1 cellular context compared by ENCODE assay signal in the genomic region with DNA sequence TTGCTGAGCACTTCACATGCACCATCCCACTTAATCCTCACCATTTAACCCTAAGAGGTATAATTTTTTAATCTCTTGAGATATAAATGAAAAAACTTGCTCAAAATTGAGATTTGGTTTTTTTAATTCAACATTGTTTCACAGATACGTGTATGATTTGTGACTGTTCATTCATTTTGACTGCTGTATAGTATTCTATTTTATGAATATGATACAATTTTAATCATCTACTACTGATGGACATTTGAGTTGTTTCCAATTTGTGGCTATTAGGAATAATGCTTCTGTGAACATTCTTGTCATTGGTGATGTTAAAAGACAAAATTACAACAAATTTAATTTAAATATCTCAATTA.
TF ChIP-seq lines count a peak whose summit lies in the region.

No MANE protein-coding gene starts in this region.

TF ChIP-seq in WTC11, 78 proteins besides CTCF, POLR2A, EP300 and RAD21 (continued from another document):
- TF ChIP-seq, protein P1, sequence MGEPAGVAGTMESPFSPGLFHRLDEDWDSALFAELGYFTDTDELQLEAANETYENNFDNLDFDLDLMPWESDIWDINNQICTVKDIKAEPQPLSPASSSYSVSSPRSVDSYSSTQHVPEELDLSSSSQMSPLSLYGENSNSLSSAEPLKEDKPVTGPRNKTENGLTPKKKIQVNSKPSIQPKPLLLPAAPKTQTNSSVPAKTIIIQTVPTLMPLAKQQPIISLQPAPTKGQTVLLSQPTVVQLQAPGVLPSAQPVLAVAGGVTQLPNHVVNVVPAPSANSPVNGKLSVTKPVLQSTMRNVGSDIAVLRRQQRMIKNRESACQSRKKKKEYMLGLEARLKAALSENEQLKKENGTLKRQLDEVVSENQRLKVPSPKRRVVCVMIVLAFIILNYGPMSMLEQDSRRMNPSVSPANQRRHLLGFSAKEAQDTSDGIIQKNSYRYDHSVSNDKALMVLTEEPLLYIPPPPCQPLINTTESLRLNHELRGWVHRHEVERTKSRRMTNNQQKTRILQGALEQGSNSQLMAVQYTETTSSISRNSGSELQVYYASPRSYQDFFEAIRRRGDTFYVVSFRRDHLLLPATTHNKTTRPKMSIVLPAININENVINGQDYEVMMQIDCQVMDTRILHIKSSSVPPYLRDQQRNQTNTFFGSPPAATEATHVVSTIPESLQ (CRISPR knock-in tag; IDR thresholded peaks at IDR 0.05): no peak
- no peak for TF ChIP-seq NFE2L1 (CRISPR knock-in tag; IDR thresholded peaks at IDR 0.05)
- TF ChIP-seq, protein P2, sequence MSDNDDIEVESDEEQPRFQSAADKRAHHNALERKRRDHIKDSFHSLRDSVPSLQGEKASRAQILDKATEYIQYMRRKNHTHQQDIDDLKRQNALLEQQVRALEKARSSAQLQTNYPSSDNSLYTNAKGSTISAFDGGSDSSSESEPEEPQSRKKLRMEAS (CRISPR knock-in tag; IDR thresholded peaks at IDR 0.05): no peak
- TF ChIP-seq ZNF396 (CRISPR knock-in tag; IDR thresholded peaks at IDR 0.05; ENCODE audit: borderline replicate concordance): no peak
- TF ChIP-seq, protein P3, sequence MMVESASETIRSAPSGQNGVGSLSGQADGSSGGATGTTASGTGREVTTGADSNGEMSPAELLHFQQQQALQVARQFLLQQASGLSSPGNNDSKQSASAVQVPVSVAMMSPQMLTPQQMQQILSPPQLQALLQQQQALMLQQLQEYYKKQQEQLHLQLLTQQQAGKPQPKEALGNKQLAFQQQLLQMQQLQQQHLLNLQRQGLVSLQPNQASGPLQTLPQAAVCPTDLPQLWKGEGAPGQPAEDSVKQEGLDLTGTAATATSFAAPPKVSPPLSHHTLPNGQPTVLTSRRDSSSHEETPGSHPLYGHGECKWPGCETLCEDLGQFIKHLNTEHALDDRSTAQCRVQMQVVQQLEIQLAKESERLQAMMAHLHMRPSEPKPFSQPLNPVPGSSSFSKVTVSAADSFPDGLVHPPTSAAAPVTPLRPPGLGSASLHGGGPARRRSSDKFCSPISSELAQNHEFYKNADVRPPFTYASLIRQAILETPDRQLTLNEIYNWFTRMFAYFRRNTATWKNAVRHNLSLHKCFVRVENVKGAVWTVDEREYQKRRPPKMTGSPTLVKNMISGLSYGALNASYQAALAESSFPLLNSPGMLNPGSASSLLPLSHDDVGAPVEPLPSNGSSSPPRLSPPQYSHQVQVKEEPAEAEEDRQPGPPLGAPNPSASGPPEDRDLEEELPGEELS (CRISPR knock-in tag; IDR thresholded peaks at IDR 0.05): no peak
- TF ChIP-seq NR2C2 (CRISPR knock-in tag; IDR thresholded peaks at IDR 0.05): no peak
- TF ChIP-seq KAT7 (CRISPR knock-in tag; IDR thresholded peaks at IDR 0.05; ENCODE audit: borderline replicate concordance): no peak
- no peak for TF ChIP-seq SMAD3 (CRISPR knock-in tag; IDR thresholded peaks at IDR 0.05; ENCODE audit: borderline replicate concordance)
- TF ChIP-seq, protein P4, sequence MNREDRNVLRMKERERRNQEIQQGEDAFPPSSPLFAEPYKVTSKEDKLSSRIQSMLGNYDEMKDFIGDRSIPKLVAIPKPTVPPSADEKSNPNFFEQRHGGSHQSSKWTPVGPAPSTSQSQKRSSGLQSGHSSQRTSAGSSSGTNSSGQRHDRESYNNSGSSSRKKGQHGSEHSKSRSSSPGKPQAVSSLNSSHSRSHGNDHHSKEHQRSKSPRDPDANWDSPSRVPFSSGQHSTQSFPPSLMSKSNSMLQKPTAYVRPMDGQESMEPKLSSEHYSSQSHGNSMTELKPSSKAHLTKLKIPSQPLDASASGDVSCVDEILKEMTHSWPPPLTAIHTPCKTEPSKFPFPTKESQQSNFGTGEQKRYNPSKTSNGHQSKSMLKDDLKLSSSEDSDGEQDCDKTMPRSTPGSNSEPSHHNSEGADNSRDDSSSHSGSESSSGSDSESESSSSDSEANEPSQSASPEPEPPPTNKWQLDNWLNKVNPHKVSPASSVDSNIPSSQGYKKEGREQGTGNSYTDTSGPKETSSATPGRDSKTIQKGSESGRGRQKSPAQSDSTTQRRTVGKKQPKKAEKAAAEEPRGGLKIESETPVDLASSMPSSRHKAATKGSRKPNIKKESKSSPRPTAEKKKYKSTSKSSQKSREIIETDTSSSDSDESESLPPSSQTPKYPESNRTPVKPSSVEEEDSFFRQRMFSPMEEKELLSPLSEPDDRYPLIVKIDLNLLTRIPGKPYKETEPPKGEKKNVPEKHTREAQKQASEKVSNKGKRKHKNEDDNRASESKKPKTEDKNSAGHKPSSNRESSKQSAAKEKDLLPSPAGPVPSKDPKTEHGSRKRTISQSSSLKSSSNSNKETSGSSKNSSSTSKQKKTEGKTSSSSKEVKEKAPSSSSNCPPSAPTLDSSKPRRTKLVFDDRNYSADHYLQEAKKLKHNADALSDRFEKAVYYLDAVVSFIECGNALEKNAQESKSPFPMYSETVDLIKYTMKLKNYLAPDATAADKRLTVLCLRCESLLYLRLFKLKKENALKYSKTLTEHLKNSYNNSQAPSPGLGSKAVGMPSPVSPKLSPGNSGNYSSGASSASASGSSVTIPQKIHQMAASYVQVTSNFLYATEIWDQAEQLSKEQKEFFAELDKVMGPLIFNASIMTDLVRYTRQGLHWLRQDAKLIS (CRISPR knock-in tag; IDR thresholded peaks at IDR 0.05; ENCODE audit: borderline replicate concordance): no peak
